In genomic region chr2:46308081-46308480, GRCh38 we compare ENCODE assay signal across 12 cellular contexts. TPM values are rescaled to one million over a fixed set of nuclear protein-coding genes. Genes with fewer than 3 reads are reported as not detected.
DNase-seq lines count a peak whose midpoint lies in the region; TF ChIP-seq lines count a peak whose summit lies in the region.
"Had no signal": no experiment of that assay in that cellular context is flagged by ENCODE, and none has a peak within 500 bp of the region (broad histone marks: within the 10 kb centered on the region; RNA-seq: fewer than 3 reads in every experiment).

No MANE protein-coding gene starts in this region.

- H3K9ac ChIP-seq in liver (ENCODE audit: low read depth in 1 of 2, low read length in 2 of 2), result peak overlapping the region; percentile 21 to 62

- H3K4me3 ChIP-seq in ascending aorta (no peak overlapping the region), liver (ENCODE audit: low read depth in 1 of 3, low read length in 3 of 3) (no peak overlapping the region), tibial artery (no peak overlapping the region), H7 (ENCODE audit: insufficient read depth, low read depth, low read length) (no peak overlapping the region)

- TF ChIP-seq RAD21 in liver (IDR thresholded peaks at IDR 0.05), result peak in 1 of 2 donors; percentile 16

- peaks cover 36 to 69% of the 10 kb centered on the region in 2 donors for H3K4me1 ChIP-seq in ascending aorta
- peaks cover 40 to 92% (median 67%) of the 10 kb centered on the region in 4 donors for H3K4me1 ChIP-seq in liver (ENCODE audit: control insufficient read depth in 4 of 4, insufficient read depth in 4 of 4, low read length in 3 of 4)
- H3K4me1 ChIP-seq in tibial artery, result peaks cover 6 to 100% (median 90%) of the 10 kb centered on the region in 4 donors

- H3K27me3 ChIP-seq in ascending aorta, result no peaks in the 10 kb centered on the region
- no peaks in the 10 kb centered on the region for H3K27me3 ChIP-seq in liver (ENCODE audit: control insufficient read depth in 4 of 4, insufficient read depth in 4 of 4, low read length in 3 of 4)
- no peaks in the 10 kb centered on the region for H3K27me3 ChIP-seq in tibial artery
- no peaks in the 10 kb centered on the region for H3K27me3 ChIP-seq in H7 (ENCODE audit: control insufficient read depth, insufficient read depth, low read length)

- intact Hi-C loops in ascending aorta (cut with DNase I) (no loop called here), tibial artery (cut with DNase I; ENCODE audit: low total_unique reads) (no loop called here)

- H3K9me3 ChIP-seq in ascending aorta, result no peaks in the 10 kb centered on the region
- no peaks in the 10 kb centered on the region for H3K9me3 ChIP-seq in liver (ENCODE audit: control insufficient read depth in 4 of 4, low read length in 3 of 4)
- H3K9me3 ChIP-seq in tibial artery, result no peaks in the 10 kb centered on the region

- H3K27ac ChIP-seq in ascending aorta (peak overlapping the region; percentile 82 to 95), liver (ENCODE audit: low read depth in 1 of 2, low read length in 2 of 2) (peak overlapping the region; percentile 88 to 95), tibial artery (peak overlapping the region; percentile 83 to 84)
- H3K27ac ChIP-seq: 22Rv1 had no signal

- DNase-seq in NCI-H1092 treated with DMSO at 0.1 percent for 48 hours (lab: John Stamatoyannopoulos, UW) (peak; percentile 17), NCI-H1092 (lab: John Stamatoyannopoulos, UW) (no peak), ascending aorta (ENCODE audit: low spot score in 2 of 2) (no peak), tibial artery (no peak), HK-2 (ENCODE audit: unreplicated experiment) (no peak), iPS-NIHi7 (ENCODE audit: extremely low spot score) (no peak), H7 (no peak)
- DNase-seq: activated T-cell treated with anti-CD3 and anti-CD28 coated beads, Interleukin-2, amount 50 U/mL, for 1 hour; NCI-H1417 treated with DMSO at 0.1 percent for 48 hours; NK-92 treated with Interleukin-12 subunit alpha and Interleukin-12 subunit beta, amount 100 ng/mL, for 24 hours had no signal

- TF ChIP-seq CTCF in ascending aorta (IDR thresholded peaks at IDR 0.05), result no peak
- TF ChIP-seq CTCF in liver (IDR thresholded peaks at IDR 0.05; ENCODE audit: low read depth, low read length, missing input control), result no peak
- no peak for TF ChIP-seq CTCF in tibial artery (IDR thresholded peaks at IDR 0.05)

- 25% methylated on average over 2 of the region's 2 CpGs for WGBS in liver

- H3K36me3 ChIP-seq in ascending aorta, result no peaks in the 10 kb centered on the region
- peaks cover 0 to 3% (median 0%) of the 10 kb centered on the region in 4 donors for H3K36me3 ChIP-seq in liver (ENCODE audit: control insufficient read depth in 4 of 4, insufficient read depth in 3 of 4, low read depth in 1 of 4, low read length in 3 of 4)
- no peaks in the 10 kb centered on the region for H3K36me3 ChIP-seq in tibial artery
- no peaks in the 10 kb centered on the region for H3K36me3 ChIP-seq in H7 (replicated peaks; ENCODE audit: control insufficient read depth, insufficient read depth, low read length)

TF ChIP-seq in liver, 16 proteins besides CTCF, POLR2A, EP300 and RAD21:
- TF ChIP-seq HNF4A (conservative IDR thresholded peaks at IDR 0.05) (no peak), NR2F2 (IDR thresholded peaks at IDR 0.05) (no peak), YY1 (IDR thresholded peaks at IDR 0.05) (no peak), SP1 (IDR thresholded peaks at IDR 0.05) (no peak), TAF1 (conservative IDR thresholded peaks at IDR 0.05) (no peak), ATF3 (IDR thresholded peaks at IDR 0.05) (no peak), HNF4G (IDR thresholded peaks at IDR 0.05) (no peak), JUND (IDR thresholded peaks at IDR 0.05) (no peak), FOXA1 (IDR thresholded peaks at IDR 0.05) (no peak), EGR1 (IDR thresholded peaks at IDR 0.05; ENCODE audit: low read depth in 2 of 2) (no peak), ZBTB33 (IDR thresholded peaks at IDR 0.05) (no peak), RXRA (IDR thresholded peaks at IDR 0.05) (no peak), MAX (IDR thresholded peaks at IDR 0.05) (no peak), REST (IDR thresholded peaks at IDR 0.05) (no peak), GABPA (IDR thresholded peaks at IDR 0.05 in 1 of 2, conservative IDR thresholded peaks at IDR 0.05 in 1 of 2) (no peak), FOXA2 (IDR thresholded peaks at IDR 0.05) (no peak)

RNA-seq across cellular contexts. Expression of gene EPAS1, which starts 10.9 kb away (rescaled TPM):
- 1,738 TPM for total RNA-seq in ascending aorta
- total RNA-seq in liver, result 100 to 1,000 TPM in 1 of 2 donors, 10 to 100 TPM in 1; 51.5 to 193 TPM
- polyA plus RNA-seq in liver, result 10 to 100 TPM; 26.2 to 70.7 TPM
- total RNA-seq in H7 (2014; rRNA removed; shearing (Covaris generic)), result 0.94 and 2.2 TPM in 2 replicates

Comparison
In these comparisons a context has a peak if more than half of its experiments do, and no peak if none do; other contexts are left out.
1. RNA of gene EPAS1, which starts 10.9 kb away (total RNA-seq): 1,738 TPM in ascending aorta (single experiment) and 51.5 to 193 TPM in liver; 0.94 to 2.2 TPM in H7; every median in the first group is over 10 times any median in the second.
2. Peak in every context shown above with its lines, with median percentiles within 50 percentile points of each other: H3K27ac ChIP-seq.